26 cellular contexts compared by ENCODE assay signal in the genomic region with DNA sequence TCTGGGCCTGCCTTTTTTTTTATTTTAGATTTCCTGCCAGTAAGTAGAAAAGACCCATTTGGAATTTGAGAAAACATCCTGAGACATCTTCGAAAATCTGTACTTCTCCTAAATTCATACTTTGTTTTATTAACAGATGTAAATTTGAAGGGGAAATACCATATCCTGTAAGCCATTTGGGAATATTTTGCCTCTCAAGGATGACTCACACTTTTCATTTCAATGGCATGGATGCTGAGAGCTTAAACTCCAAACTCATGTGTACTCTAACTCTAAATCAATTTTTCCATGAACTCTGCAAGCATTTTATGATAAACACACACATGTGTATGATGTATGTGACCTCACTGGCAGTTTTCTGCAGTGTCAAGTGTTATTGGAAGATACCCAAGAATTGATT.
DNase-seq lines count a peak whose midpoint lies in the region; ATAC-seq, FAIRE-seq and TF ChIP-seq lines count a peak whose summit lies in the region.
"Had no signal": no experiment of that assay in that cellular context is flagged by ENCODE, and none has a peak within 500 bp of the region (broad histone marks: within the 10 kb centered on the region; RNA-seq: fewer than 3 reads in every experiment).

No MANE protein-coding gene starts in this region.

- POLR2A ChIA-PET in AG04449 (lab: Yijun Ruan, JAX), result no interaction called here
- POLR2A ChIA-PET in activated CD4-positive, alpha-beta T cell treated with anti-CD3 and anti-CD28 coated beads, Interleukin-2, amount 10 ng/mL, durations not matched to agents 7 days and 5 days (lab: Charles Lee), result no interaction called here

- no peaks in the 10 kb centered on the region for H3K36me3 ChIP-seq in GM23338 (ENCODE audit: insufficient read depth)
- no peaks in the 10 kb centered on the region for H3K36me3 ChIP-seq in astrocyte (ENCODE audit: insufficient read depth, low read length)
- no peaks in the 10 kb centered on the region for H3K36me3 ChIP-seq in hepatocyte (replicated peaks; ENCODE audit: insufficient read depth, low read depth)
- H3K36me3 ChIP-seq: uterus had no signal

- H3F3A ChIP-seq in GM23338 (replicated peaks; ENCODE audit: low read depth), result no peaks in the 10 kb centered on the region

- 68% methylated on average over 1 of the region's 1 CpG for WGBS in hepatocyte (ENCODE audit: low lambda C conversion rate, missing lambda C conversion rate)

- no peak overlapping the region for H3K4me3 ChIP-seq in AG04449 (ENCODE audit: low read depth, low read length)
- no peak overlapping the region for H3K4me3 ChIP-seq in GM23338
- no peak overlapping the region for H3K4me3 ChIP-seq in astrocyte (ENCODE audit: insufficient read depth, low read depth, low read length)
- no peak overlapping the region for H3K4me3 ChIP-seq in hepatocyte
- H3K4me3 ChIP-seq: body of pancreas, mucosa of descending colon, neural progenitor cell, uterus had no signal

- no peak overlapping the region for H3K9ac ChIP-seq in astrocyte (ENCODE audit: low read length)
- H3K9ac ChIP-seq: neural progenitor cell had no signal

- H3K27me3 ChIP-seq in GM23338 (ENCODE audit: insufficient read depth), result no peaks in the 10 kb centered on the region
- no peaks in the 10 kb centered on the region for H3K27me3 ChIP-seq in astrocyte (ENCODE audit: insufficient read depth, low read length)
- no peaks in the 10 kb centered on the region for H3K27me3 ChIP-seq in hepatocyte
- H3K27me3 ChIP-seq: body of pancreas, neural progenitor cell, uterus had no signal

- H2AFZ ChIP-seq in GM23338, result no peak overlapping the region
- H2AFZ ChIP-seq in astrocyte (ENCODE audit: low read depth, low read length), result no peak overlapping the region
- H2AFZ ChIP-seq in hepatocyte, result no peak overlapping the region
- H2AFZ ChIP-seq: neural progenitor cell had no signal

- TF ChIP-seq CTCF in AG04449 (IDR thresholded peaks at IDR 0.05; ENCODE audit: insufficient read depth, low read length, missing control alignments) (no peak), GM23338 (conservative IDR thresholded peaks at IDR 0.05; ENCODE audit: low read depth in 2 of 2) (no peak), astrocyte (IDR thresholded peaks at IDR 0.05; ENCODE audit: insufficient read depth, low read depth, low read length) (no peak), glutamatergic neuron (IDR thresholded peaks at IDR 0.05; ENCODE audit: partially characterized antibody, unreplicated experiment) (no peak), hepatocyte (IDR thresholded peaks at IDR 0.05; ENCODE audit: poor library complexity) (no peak)

- H3K4me1 ChIP-seq in GM23338 (ENCODE audit: insufficient read depth), result peaks cover 36% of the 10 kb centered on the region
- H3K4me1 ChIP-seq in astrocyte (ENCODE audit: insufficient read depth, low read length), result no peaks in the 10 kb centered on the region
- no peaks in the 10 kb centered on the region for H3K4me1 ChIP-seq in hepatocyte (ENCODE audit: insufficient read depth)
- H3K4me1 ChIP-seq: body of pancreas, uterus had no signal

- H4K20me1 ChIP-seq in GM23338 (replicated peaks; ENCODE audit: insufficient read depth) (no peaks in the 10 kb centered on the region), astrocyte (ENCODE audit: insufficient read depth, low read length) (no peaks in the 10 kb centered on the region), hepatocyte (ENCODE audit: insufficient read depth, poor library complexity, severe bottlenecking) (no peaks in the 10 kb centered on the region)

- ATAC-seq in GM23338, result no peak
- ATAC-seq: activated T-helper 17 cell treated with anti-CD3 and anti-CD28 coated beads, Interleukin-2, amount 50 U/mL, for 72 hours; body of pancreas; left ventricle myocardium superior; mucosa of descending colon; sciatic nerve had no signal

- peaks cover 6% of the 10 kb centered on the region for H3K79me2 ChIP-seq in GM23338 (replicated peaks; ENCODE audit: insufficient read depth)
- no peaks in the 10 kb centered on the region for H3K79me2 ChIP-seq in astrocyte (ENCODE audit: insufficient read depth, low read length)
- peaks cover 9% of the 10 kb centered on the region for H3K79me2 ChIP-seq in hepatocyte

- H3K4me2 ChIP-seq in GM23338, result no peak overlapping the region
- no peak overlapping the region for H3K4me2 ChIP-seq in astrocyte (ENCODE audit: low read length)
- H3K4me2 ChIP-seq in hepatocyte, result no peak overlapping the region
- H3K4me2 ChIP-seq: neural progenitor cell had no signal

- FAIRE-seq in astrocyte (lab: Jason Lieb, UNC), result peak; percentile 81
- FAIRE-seq: GM19239, H1, islet of Langerhans had no signal

- H3K27ac ChIP-seq in GM23338 (ENCODE audit: low read depth) (no peak overlapping the region), astrocyte (ENCODE audit: low read depth, low read length) (no peak overlapping the region), hepatocyte (no peak overlapping the region)
- H3K27ac ChIP-seq: body of pancreas, neural progenitor cell, RWPE1, SK-N-MC, uterus had no signal

- peak; percentile 24 for DNase-seq in AG04449 (ENCODE audit: low read depth, low spot score)
- DNase-seq in GM23338 (ENCODE audit: low spot score), result no peak
- DNase-seq in astrocyte (ENCODE audit: low read depth), result no peak
- no peak for DNase-seq in glutamatergic neuron
- DNase-seq in hepatocyte (ENCODE audit: low spot score), result no peak
- no peak for DNase-seq in amniotic stem cell (lab: John Stamatoyannopoulos, UW)
- no peak for DNase-seq in OCI-M1 (lab: John Stamatoyannopoulos, UW)
- no peak for DNase-seq in activated CD4-positive, alpha-beta T cell treated with anti-CD3 and anti-CD28 coated beads, Interleukin-2, amount 10 ng/mL, durations not matched to agents 7 days and 5 days
- DNase-seq: activated CD4-positive, alpha-beta T cell treated with anti-CD3 and anti-CD28 coated beads, Interleukin-2, amount 10 ng/mL, durations not matched to agents 24 days and 14 days; activated naive CD8-positive, alpha-beta T cell treated with anti-CD3 and anti-CD28 coated beads for 36 hours; body of pancreas; DMS153; foreskin melanocyte; hypothalamus; left ventricle myocardium superior; mucosa of descending colon; NCI-H524 treated with DMSO at 0.1 percent for 48 hours; uterus had no signal

- no peaks in the 10 kb centered on the region for H3K27me3 Mint-ChIP-seq in GM23338 (ENCODE audit: insufficient read depth, low read depth, poor library complexity)
- H3K27me3 Mint-ChIP-seq in astrocyte (ENCODE audit: low read depth, unreplicated experiment), result no peaks in the 10 kb centered on the region
- peaks cover 3% of the 10 kb centered on the region for H3K27me3 Mint-ChIP-seq in glutamatergic neuron (ENCODE audit: unreplicated experiment)
- H3K27me3 Mint-ChIP-seq in activated CD4-positive, alpha-beta T cell treated with anti-CD3 and anti-CD28 coated beads, Interleukin-2, amount 10 ng/mL, durations not matched to agents 7 days and 5 days, result no peaks in the 10 kb centered on the region
- H3K27me3 Mint-ChIP-seq: activated naive CD8-positive, alpha-beta T cell treated with anti-CD3 and anti-CD28 coated beads for 36 hours; activated T-helper 17 cell treated with anti-CD3 and anti-CD28 coated beads, Interleukin-2, amount 50 U/mL, for 72 hours had no signal

- H3K9me3 Mint-ChIP-seq in GM23338, result no peaks in the 10 kb centered on the region
- no peaks in the 10 kb centered on the region for H3K9me3 Mint-ChIP-seq in astrocyte (ENCODE audit: unreplicated experiment)
- H3K9me3 Mint-ChIP-seq in glutamatergic neuron (ENCODE audit: unreplicated experiment), result peaks cover 7% of the 10 kb centered on the region
- H3K9me3 Mint-ChIP-seq in activated CD4-positive, alpha-beta T cell treated with anti-CD3 and anti-CD28 coated beads, Interleukin-2, amount 10 ng/mL, durations not matched to agents 7 days and 5 days, result peaks cover 2% of the 10 kb centered on the region
- H3K9me3 Mint-ChIP-seq: activated CD4-positive, alpha-beta T cell treated with anti-CD3 and anti-CD28 coated beads, Interleukin-2, amount 10 ng/mL, durations not matched to agents 24 days and 14 days; activated naive CD8-positive, alpha-beta T cell treated with anti-CD3 and anti-CD28 coated beads for 36 hours; activated T-helper 17 cell treated with anti-CD3 and anti-CD28 coated beads, Interleukin-2, amount 50 U/mL, for 72 hours; neural progenitor cell had no signal

- H3K27ac Mint-ChIP-seq in GM23338 (peak overlapping the region; percentile 56; the same call in 1 of the 2 replicates), astrocyte (ENCODE audit: unreplicated experiment) (no peak overlapping the region), glutamatergic neuron (ENCODE audit: unreplicated experiment) (peak overlapping the region; percentile 39)
- H3K27ac Mint-ChIP-seq in activated CD4-positive, alpha-beta T cell treated with anti-CD3 and anti-CD28 coated beads, Interleukin-2, amount 10 ng/mL, durations not matched to agents 7 days and 5 days, result no peak overlapping the region
- H3K27ac Mint-ChIP-seq: activated CD4-positive, alpha-beta T cell treated with anti-CD3 and anti-CD28 coated beads, Interleukin-2, amount 10 ng/mL, durations not matched to agents 24 days and 14 days; activated naive CD8-positive, alpha-beta T cell treated with anti-CD3 and anti-CD28 coated beads for 36 hours; activated T-helper 17 cell treated with anti-CD3 and anti-CD28 coated beads, Interleukin-2, amount 50 U/mL, for 72 hours; neural progenitor cell had no signal

- H3K9me2 ChIP-seq in GM23338 (ENCODE audit: insufficient read depth), result no peaks in the 10 kb centered on the region
- H3K9me2 ChIP-seq in hepatocyte (replicated peaks; ENCODE audit: insufficient read depth), result no peaks in the 10 kb centered on the region

- H3K4me1 Mint-ChIP-seq in GM23338, result peaks cover 51% of the 10 kb centered on the region
- H3K4me1 Mint-ChIP-seq in astrocyte (ENCODE audit: low read depth, unreplicated experiment), result no peaks in the 10 kb centered on the region
- peaks cover 41% of the 10 kb centered on the region for H3K4me1 Mint-ChIP-seq in glutamatergic neuron (ENCODE audit: low read depth, unreplicated experiment)
- no peaks in the 10 kb centered on the region for H3K4me1 Mint-ChIP-seq in activated CD4-positive, alpha-beta T cell treated with anti-CD3 and anti-CD28 coated beads, Interleukin-2, amount 10 ng/mL, durations not matched to agents 7 days and 5 days
- H3K4me1 Mint-ChIP-seq: activated T-helper 17 cell treated with anti-CD3 and anti-CD28 coated beads, Interleukin-2, amount 50 U/mL, for 72 hours had no signal

- H3K4me3 Mint-ChIP-seq in GM23338, result no peak overlapping the region
- H3K4me3 Mint-ChIP-seq in astrocyte (ENCODE audit: unreplicated experiment), result no peak overlapping the region
- H3K4me3 Mint-ChIP-seq in glutamatergic neuron (ENCODE audit: unreplicated experiment), result no peak overlapping the region
- H3K4me3 Mint-ChIP-seq in activated CD4-positive, alpha-beta T cell treated with anti-CD3 and anti-CD28 coated beads, Interleukin-2, amount 10 ng/mL, durations not matched to agents 7 days and 5 days, result no peak overlapping the region
- H3K4me3 Mint-ChIP-seq: activated CD4-positive, alpha-beta T cell treated with anti-CD3 and anti-CD28 coated beads, Interleukin-2, amount 10 ng/mL, durations not matched to agents 24 days and 14 days; activated naive CD8-positive, alpha-beta T cell treated with anti-CD3 and anti-CD28 coated beads for 36 hours; activated T-helper 17 cell treated with anti-CD3 and anti-CD28 coated beads, Interleukin-2, amount 50 U/mL, for 72 hours; neural progenitor cell had no signal

- H3K36me3 Mint-ChIP-seq in GM23338 (ENCODE audit: low read depth) (peaks cover 10% of the 10 kb centered on the region; the same call in 2 of the 3 replicates), astrocyte (ENCODE audit: low read depth, unreplicated experiment) (peaks cover 4% of the 10 kb centered on the region), glutamatergic neuron (ENCODE audit: unreplicated experiment) (no peaks in the 10 kb centered on the region)
- H3K36me3 Mint-ChIP-seq in activated CD4-positive, alpha-beta T cell treated with anti-CD3 and anti-CD28 coated beads, Interleukin-2, amount 10 ng/mL, durations not matched to agents 7 days and 5 days (ENCODE audit: low read depth), result no peaks in the 10 kb centered on the region
- H3K36me3 Mint-ChIP-seq: activated naive CD8-positive, alpha-beta T cell treated with anti-CD3 and anti-CD28 coated beads for 36 hours had no signal

- CTCF ChIA-PET in AG04449 (lab: Yijun Ruan, JAX), result no interaction called here
- CTCF ChIA-PET in activated CD4-positive, alpha-beta T cell treated with anti-CD3 and anti-CD28 coated beads, Interleukin-2, amount 10 ng/mL, durations not matched to agents 7 days and 5 days (lab: Charles Lee), result no interaction called here

- H3K9me3 ChIP-seq in astrocyte (ENCODE audit: insufficient read depth, low read depth, low read length) (no peaks in the 10 kb centered on the region), hepatocyte (ENCODE audit: low read depth) (no peaks in the 10 kb centered on the region)
- H3K9me3 ChIP-seq: body of pancreas, mucosa of descending colon, uterus had no signal

Comparison
In these comparisons a context has a peak if more than half of its experiments do, and no peak if none do; other contexts are left out.
1. H3K27ac Mint-ChIP-seq: peak in GM23338 (single experiment) and glutamatergic neuron (single experiment); none in astrocyte (single experiment) and activated CD4-positive, alpha-beta T cell treated with anti-CD3 and anti-CD28 coated beads, Interleukin-2, amount 10 ng/mL, durations not matched to agents 7 days and 5 days (single experiment).